ENCODE assay signal across 1 cellular context in genomic region chr20:17796096-17796563, GRCh38.
TF ChIP-seq lines count a peak whose summit lies in the region.

No MANE protein-coding gene starts in this region.

TF ChIP-seq in HepG2, 621 proteins besides CTCF, POLR2A, EP300 and RAD21 (continued from another document and continues in another):
- TF ChIP-seq UBTF (CRISPR knock-in tag; IDR thresholded peaks at IDR 0.05) (no peak), ZNF710 (CRISPR knock-in tag; IDR thresholded peaks at IDR 0.05; ENCODE audit: borderline replicate concordance) (no peak), NFE2L1 (CRISPR knock-in tag; IDR thresholded peaks at IDR 0.05; ENCODE audit: borderline replicate concordance) (no peak), ZNF225 (CRISPR knock-in tag; IDR thresholded peaks at IDR 0.05) (no peak), ZNF234 (CRISPR knock-in tag; conservative IDR thresholded peaks at IDR 0.05) (no peak), LBX2 (CRISPR knock-in tag; IDR thresholded peaks at IDR 0.05; ENCODE audit: borderline replicate concordance) (no peak), MIER2 (CRISPR knock-in tag; IDR thresholded peaks at IDR 0.05) (no peak), KDM3A (CRISPR knock-in tag; IDR thresholded peaks at IDR 0.05; ENCODE audit: low read depth) (no peak), NFATC3 (CRISPR knock-in tag; IDR thresholded peaks at IDR 0.05) (no peak), ZBTB44 (CRISPR knock-in tag; IDR thresholded peaks at IDR 0.05) (no peak), GMEB1 (CRISPR knock-in tag; IDR thresholded peaks at IDR 0.05; ENCODE audit: borderline replicate concordance) (no peak), ZNF142 (CRISPR knock-in tag; IDR thresholded peaks at IDR 0.05) (no peak), KAT7 (CRISPR knock-in tag; IDR thresholded peaks at IDR 0.05; ENCODE audit: borderline replicate concordance) (no peak), ZNF841 (CRISPR knock-in tag; IDR thresholded peaks at IDR 0.05; ENCODE audit: borderline replicate concordance) (no peak), ZBTB10 (CRISPR knock-in tag; IDR thresholded peaks at IDR 0.05; ENCODE audit: borderline replicate concordance) (no peak), TAF15 (IDR thresholded peaks at IDR 0.05; ENCODE audit: low read depth, low read length, poor library complexity, severe bottlenecking) (no peak), ZBTB3 (CRISPR knock-in tag; IDR thresholded peaks at IDR 0.05; ENCODE audit: borderline replicate concordance, low read depth) (no peak), ZNF678 (CRISPR knock-in tag; IDR thresholded peaks at IDR 0.05) (no peak), ZNF580 (CRISPR knock-in tag; IDR thresholded peaks at IDR 0.05; ENCODE audit: borderline replicate concordance, low read depth) (no peak), ATF3 (CRISPR knock-in tag; IDR thresholded peaks at IDR 0.05) (0 out of 2 replicates have a peak, but pooled peaks have one; percentile 43), FOXM1 (CRISPR knock-in tag; IDR thresholded peaks at IDR 0.05) (no peak), ZFAT (CRISPR knock-in tag; conservative IDR thresholded peaks at IDR 0.05) (no peak), MZF1 (CRISPR knock-in tag; IDR thresholded peaks at IDR 0.05; ENCODE audit: borderline replicate concordance) (no peak), POGZ (CRISPR knock-in tag; IDR thresholded peaks at IDR 0.05) (no peak), BRD4 (CRISPR knock-in tag; IDR thresholded peaks at IDR 0.05) (no peak), CBX5 (CRISPR knock-in tag; IDR thresholded peaks at IDR 0.05; ENCODE audit: borderline replicate concordance) (peak; percentile 85), HMG20B (CRISPR knock-in tag; conservative IDR thresholded peaks at IDR 0.05) (no peak), ZNF275 (CRISPR knock-in tag; IDR thresholded peaks at IDR 0.05; ENCODE audit: borderline replicate concordance) (no peak), DPF2 (CRISPR knock-in tag; IDR thresholded peaks at IDR 0.05; ENCODE audit: borderline replicate concordance, low read depth) (no peak), ZNF839 (CRISPR knock-in tag; IDR thresholded peaks at IDR 0.05; ENCODE audit: borderline replicate concordance) (no peak), ZC3H13 (CRISPR knock-in tag; IDR thresholded peaks at IDR 0.05) (no peak), ZNF343 (CRISPR knock-in tag; IDR thresholded peaks at IDR 0.05) (no peak), NFIB (CRISPR knock-in tag; IDR thresholded peaks at IDR 0.05; ENCODE audit: borderline replicate concordance) (no peak), ZNF274 (CRISPR knock-in tag; IDR thresholded peaks at IDR 0.05) (no peak), ZNF704 (CRISPR knock-in tag; IDR thresholded peaks at IDR 0.05; ENCODE audit: borderline replicate concordance) (no peak), BATF2 (CRISPR knock-in tag; IDR thresholded peaks at IDR 0.05) (no peak)
